Comparison of ENCODE assay signal across 24 cellular contexts in the genomic region with DNA sequence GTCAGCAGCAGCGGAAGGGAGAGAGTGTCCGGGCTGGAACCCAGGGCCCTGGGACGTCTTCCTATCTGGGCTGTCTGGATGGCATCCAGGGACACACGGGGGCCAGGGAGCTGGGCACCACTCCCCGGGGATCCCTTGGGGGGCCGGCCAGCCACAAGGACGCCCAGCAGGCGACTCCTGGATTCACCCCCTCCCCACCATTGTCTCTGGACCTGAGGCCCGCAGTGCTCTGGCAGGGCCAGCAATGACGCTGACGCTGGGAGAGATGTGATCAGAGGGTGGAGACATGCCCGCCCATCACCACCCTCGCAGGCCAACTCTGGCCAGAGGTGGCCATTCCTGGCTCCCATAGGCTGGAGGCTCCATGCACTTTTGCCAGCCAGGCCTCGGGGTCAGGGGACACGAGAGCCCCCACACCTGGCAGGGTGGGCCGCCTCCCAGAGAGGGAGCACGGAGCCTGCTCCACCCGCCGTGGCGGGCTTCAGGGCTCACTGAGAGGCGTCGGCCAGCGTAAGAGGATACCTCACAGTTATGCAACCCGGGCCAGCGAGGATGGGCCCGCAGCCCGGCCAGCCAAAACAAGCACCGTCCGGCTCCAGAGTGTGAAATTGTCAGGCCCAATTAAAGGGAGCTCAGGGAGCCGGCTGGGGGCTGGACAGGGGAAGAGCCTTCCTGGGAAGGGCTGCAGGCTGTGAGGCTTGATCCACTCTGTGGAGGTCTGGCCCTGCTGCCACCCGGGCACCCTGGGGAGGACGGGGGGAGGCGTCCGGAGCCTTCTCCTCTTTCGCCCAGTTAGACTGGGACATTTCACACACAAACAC. TPM values are rescaled to one million over a fixed set of nuclear protein-coding genes. Genes with fewer than 3 reads are reported as not detected.
DNase-seq lines count a peak whose midpoint lies in the region; ATAC-seq and TF ChIP-seq lines count a peak whose summit lies in the region.
"Had no signal": no experiment of that assay in that cellular context is flagged by ENCODE, and none has a peak within 500 bp of the region (broad histone marks: within the 10 kb centered on the region; RNA-seq: fewer than 3 reads in every experiment).

No MANE protein-coding gene starts in this region.

- no peak overlapping the region for H3K4me2 ChIP-seq in neuronal stem cell (ENCODE audit: insufficient read depth, low read length, poor library complexity, severe bottlenecking)

- H3K36me3 ChIP-seq in neuronal stem cell (replicated peaks in 1 of 2; ENCODE audit: control insufficient read depth in 2 of 2, insufficient read depth in 2 of 2, low read length in 2 of 2) (no peaks in the 10 kb centered on the region), suprapubic skin (no peaks in the 10 kb centered on the region)

- TF ChIP-seq CTCF in chondrocyte (IDR thresholded peaks at IDR 0.05) (no peak), suprapubic skin (IDR thresholded peaks at IDR 0.05) (no peak), MCF 10A (IDR thresholded peaks at IDR 0.05; ENCODE audit: unreplicated experiment) (no peak)

- no peaks in the 10 kb centered on the region for H3K4me1 ChIP-seq in neuronal stem cell (ENCODE audit: control insufficient read depth in 2 of 2, insufficient read depth in 1 of 2, low read depth in 1 of 2, low read length in 2 of 2)
- H3K4me1 ChIP-seq in suprapubic skin = no peaks in the 10 kb centered on the region

- H3K79me1 ChIP-seq in neuronal stem cell (ENCODE audit: low read depth, low read length) = peaks cover 2% of the 10 kb centered on the region

- no peak overlapping the region for H4K91ac ChIP-seq in neuronal stem cell (ENCODE audit: low read depth, low read length, poor library complexity)

- H3K27ac Mint-ChIP-seq in activated CD4-positive, alpha-beta T cell treated with anti-CD3 and anti-CD28 coated beads, Interleukin-2, amount 10 ng/mL, durations not matched to agents 7 days and 5 days = peak overlapping the region; percentile 50
- H3K27ac Mint-ChIP-seq in chondrocyte (ENCODE audit: unreplicated experiment) = no peak overlapping the region
- no peak overlapping the region for H3K27ac Mint-ChIP-seq in MCF 10A (ENCODE audit: low read depth, unreplicated experiment)
- H3K27ac Mint-ChIP-seq: activated CD4-positive, alpha-beta memory T cell treated with anti-CD3 and anti-CD28 coated beads, Interleukin-2, amount 10 ng/mL, durations not matched to agents 7 days and 5 days; activated naive CD4-positive, alpha-beta T cell treated with anti-CD3 and anti-CD28 coated beads, Interleukin-2, amount 50 U/mL, for 24 hours; T-helper 2 cell treated with Interferon-gamma antibody and Interleukin-4, amounts not matched to agents 5 μg/mL and 100 μg/mL, for 36 hours had no signal

- ATAC-seq in stimulated activated naive CD8-positive, alpha-beta T cell treated with anti-CD3 and anti-CD28 coated beads, Interleukin-15, Interleukin-2, amounts not matched to agents 100 U/mL and 50 U/mL, for 24 hours = no peak

- TF ChIP-seq POLR2A in suprapubic skin (IDR thresholded peaks at IDR 0.05) = no peak

- no peak overlapping the region for H3K9ac ChIP-seq in neuronal stem cell (ENCODE audit: low read depth, low read length, poor library complexity)

- no peak overlapping the region for H2AFZ ChIP-seq in neuronal stem cell (ENCODE audit: low read length)

- no TSS peak for BruUV-seq in MCF 10A (replicated peaks; lab: Mats Ljungman, UMichigan)

- peak overlapping the region; percentile 3 for H4K8ac ChIP-seq in neuronal stem cell (ENCODE audit: low read depth, low read length)

- peaks cover 0 to 2% of the 10 kb centered on the region in 2 donors for H3K9me3 ChIP-seq in neuronal stem cell (replicated peaks in 1 of 2; ENCODE audit: control insufficient read depth in 2 of 2, insufficient read depth in 1 of 2, low read depth in 1 of 2, low read length in 2 of 2)
- H3K9me3 ChIP-seq in suprapubic skin = no peaks in the 10 kb centered on the region

- peak overlapping the region; percentile 67 for H2BK15ac ChIP-seq in neuronal stem cell (ENCODE audit: low read length)

- peaks cover 28% of the 10 kb centered on the region for H3K4me1 Mint-ChIP-seq in activated CD4-positive, alpha-beta T cell treated with anti-CD3 and anti-CD28 coated beads, Interleukin-2, amount 10 ng/mL, durations not matched to agents 7 days and 5 days
- H3K4me1 Mint-ChIP-seq in chondrocyte (ENCODE audit: low read depth) (no peaks in the 10 kb centered on the region), MCF 10A (ENCODE audit: insufficient read depth, unreplicated experiment) (no peaks in the 10 kb centered on the region)

- peak overlapping the region; percentile 11 for H2BK5ac ChIP-seq in neuronal stem cell (ENCODE audit: low read length)

- no peak overlapping the region for H3K4ac ChIP-seq in neuronal stem cell (ENCODE audit: low read length)

- no peak for DNase-seq in activated CD4-positive, alpha-beta T cell treated with anti-CD3 and anti-CD28 coated beads, Interleukin-2, amount 10 ng/mL, durations not matched to agents 7 days and 5 days
- no peak for DNase-seq in activated CD4-positive, alpha-beta T cell treated with anti-CD3 and anti-CD28 coated beads, Interleukin-2, amount 50 U/mL, for 4 hours
- DNase-seq in chondrocyte (ENCODE audit: low spot score) (peak; percentile 90), neuronal stem cell (ENCODE audit: low spot score) (no peak), suprapubic skin (ENCODE audit: low spot score in 2 of 2) (peak; percentile 50 to 79), ureter (ENCODE audit: low spot score) (no peak), MCF 10A (ENCODE audit: unreplicated experiment) (no peak)
- no peak for DNase-seq in stimulated activated naive CD8-positive, alpha-beta T cell treated with anti-CD3 and anti-CD28 coated beads, Interleukin-15, Interleukin-2, amounts not matched to agents 100 U/mL and 50 U/mL, for 24 hours
- DNase-seq: activated CD4-positive, alpha-beta memory T cell treated with anti-CD3 and anti-CD28 coated beads, Interleukin-2, amount 10 ng/mL, durations not matched to agents 7 days and 5 days; AML-193; DND-41; glutamatergic neuron; HCEC 1CT; NCI-H1417; NCI-H524; stimulated activated CD4-positive, alpha-beta T cell treated with anti-CD3 and anti-CD28 coated beads, Interleukin-2, amount 100 ng/mL, for 24 hours; stimulated activated naive CD4-positive, alpha-beta T cell had no signal

- H3K4me3 Mint-ChIP-seq in activated CD4-positive, alpha-beta T cell treated with anti-CD3 and anti-CD28 coated beads, Interleukin-2, amount 10 ng/mL, durations not matched to agents 7 days and 5 days = no peak overlapping the region
- H3K4me3 Mint-ChIP-seq in chondrocyte (ENCODE audit: unreplicated experiment) (no peak overlapping the region), MCF 10A (ENCODE audit: unreplicated experiment) (no peak overlapping the region)
- H3K4me3 Mint-ChIP-seq: activated CD4-positive, alpha-beta memory T cell treated with anti-CD3 and anti-CD28 coated beads, Interleukin-2, amount 10 ng/mL, durations not matched to agents 7 days and 5 days; activated naive CD4-positive, alpha-beta T cell treated with anti-CD3 and anti-CD28 coated beads, Interleukin-2, amount 50 U/mL, for 24 hours; T-helper 2 cell treated with Interferon-gamma antibody and Interleukin-4, amounts not matched to agents 5 μg/mL and 100 μg/mL, for 36 hours had no signal

- H3K14ac ChIP-seq in neuronal stem cell (ENCODE audit: low read length) = peak overlapping the region; percentile 8

- WGBS in neuronal stem cell (ENCODE audit: extremely low coverage in 2 of 2, insufficient read length in 2 of 2, insufficient replicate concordance in 1 of 2), 2 donors = no CpG with 5 or more reads among the region's 35 CpGs
- 81% methylated on average over 11 of the region's 35 CpGs for WGBS in suprapubic skin

- H3K27ac ChIP-seq in neuronal stem cell (replicated peaks; ENCODE audit: low read length) (no peak overlapping the region), suprapubic skin (no peak overlapping the region)
- H3K27ac ChIP-seq: 22Rv1, SK-N-MC had no signal

- H3K36me3 Mint-ChIP-seq in activated CD4-positive, alpha-beta T cell treated with anti-CD3 and anti-CD28 coated beads, Interleukin-2, amount 10 ng/mL, durations not matched to agents 7 days and 5 days (ENCODE audit: low read depth) = no peaks in the 10 kb centered on the region
- no peaks in the 10 kb centered on the region for H3K36me3 Mint-ChIP-seq in chondrocyte (ENCODE audit: low read depth)
- no peaks in the 10 kb centered on the region for H3K36me3 Mint-ChIP-seq in MCF 10A (ENCODE audit: insufficient read depth, unreplicated experiment)
- H3K36me3 Mint-ChIP-seq: activated naive CD4-positive, alpha-beta T cell treated with anti-CD3 and anti-CD28 coated beads, Interleukin-2, amount 50 U/mL, for 24 hours had no signal

- H3K27me3 Mint-ChIP-seq in activated CD4-positive, alpha-beta T cell treated with anti-CD3 and anti-CD28 coated beads, Interleukin-2, amount 10 ng/mL, durations not matched to agents 7 days and 5 days = no peaks in the 10 kb centered on the region
- H3K27me3 Mint-ChIP-seq in chondrocyte (ENCODE audit: low read depth) (peaks cover 29% of the 10 kb centered on the region), MCF 10A (ENCODE audit: insufficient read depth, unreplicated experiment) (no peaks in the 10 kb centered on the region)
- H3K27me3 Mint-ChIP-seq: activated CD4-positive, alpha-beta memory T cell treated with anti-CD3 and anti-CD28 coated beads, Interleukin-2, amount 10 ng/mL, durations not matched to agents 7 days and 5 days; activated naive CD4-positive, alpha-beta T cell treated with anti-CD3 and anti-CD28 coated beads, Interleukin-2, amount 50 U/mL, for 24 hours had no signal

- H3K27me3 ChIP-seq in neuronal stem cell (ENCODE audit: control insufficient read depth in 3 of 3, insufficient read depth in 3 of 3, low read depth in 1 of 3, low read length in 3 of 3) (peaks cover 0 to 38% (median 0%) of the 10 kb centered on the region in 3 experiments), suprapubic skin (peaks cover 86% of the 10 kb centered on the region)

- CTCF ChIA-PET in activated CD4-positive, alpha-beta T cell treated with anti-CD3 and anti-CD28 coated beads, Interleukin-2, amount 10 ng/mL, durations not matched to agents 7 days and 5 days (lab: Charles Lee) = no interaction called here
- CTCF ChIA-PET in MCF 10A (lab: Yijun Ruan, JAX) = no interaction called here

- peak overlapping the region; percentile 58 for H2BK12ac ChIP-seq in neuronal stem cell (ENCODE audit: low read length)

- peak overlapping the region; percentile 55 for H3K23ac ChIP-seq in neuronal stem cell (ENCODE audit: low read depth, low read length, poor library complexity)

- TF ChIP-seq EP300 in suprapubic skin (IDR thresholded peaks at IDR 0.05) = no peak

- no peaks in the 10 kb centered on the region for H3K9me3 Mint-ChIP-seq in activated CD4-positive, alpha-beta T cell treated with anti-CD3 and anti-CD28 coated beads, Interleukin-2, amount 10 ng/mL, durations not matched to agents 7 days and 5 days
- no peaks in the 10 kb centered on the region for H3K9me3 Mint-ChIP-seq in chondrocyte (ENCODE audit: low read depth)
- no peaks in the 10 kb centered on the region for H3K9me3 Mint-ChIP-seq in MCF 10A (ENCODE audit: unreplicated experiment)
- H3K9me3 Mint-ChIP-seq: activated CD4-positive, alpha-beta memory T cell treated with anti-CD3 and anti-CD28 coated beads, Interleukin-2, amount 10 ng/mL, durations not matched to agents 7 days and 5 days; activated naive CD4-positive, alpha-beta T cell treated with anti-CD3 and anti-CD28 coated beads, Interleukin-2, amount 50 U/mL, for 24 hours; T-helper 2 cell treated with Interferon-gamma antibody and Interleukin-4, amounts not matched to agents 5 μg/mL and 100 μg/mL, for 36 hours had no signal

- H3K4me3 ChIP-seq in neuronal stem cell (ENCODE audit: low read length in 2 of 2) = no peak overlapping the region
- no peak overlapping the region for H3K4me3 ChIP-seq in suprapubic skin
- H3K4me3 ChIP-seq: SK-N-MC had no signal

- peak overlapping the region; percentile 90 for H2AK5ac ChIP-seq in neuronal stem cell (ENCODE audit: low read depth, low read length)

- H3K18ac ChIP-seq in neuronal stem cell (ENCODE audit: low read length) = peak overlapping the region; percentile 76

- intact Hi-C loops in MCF 10A (cut with micrococcal nuclease) = no loop called here

- POLR2A ChIA-PET in activated CD4-positive, alpha-beta T cell treated with anti-CD3 and anti-CD28 coated beads, Interleukin-2, amount 10 ng/mL, durations not matched to agents 7 days and 5 days (lab: Charles Lee) = no interaction called here
- POLR2A ChIA-PET in MCF 10A (lab: Yijun Ruan, JAX) = no interaction called here

- no peak overlapping the region for H2BK120ac ChIP-seq in neuronal stem cell (ENCODE audit: low read depth, low read length)

RNA-seq across cellular contexts. Expression of a gene that starts 10.3 kb away (rescaled TPM):
- total RNA-seq in activated CD4-positive, alpha-beta T cell treated with anti-CD3 and anti-CD28 coated beads, Interleukin-2, amount 10 ng/mL, durations not matched to agents 7 days and 5 days = not detected
- not detected in 3 replicates for total RNA-seq in chondrocyte
- polyA plus RNA-seq in neuronal stem cell (2013, experiment 1 of 2) = 0.29 TPM
- 0.29 TPM for polyA plus RNA-seq in neuronal stem cell (2013, experiment 2 of 2)
- total RNA-seq in suprapubic skin = not detected
- not detected for total RNA-seq in ureter
- total RNA-seq in MCF 10A (2022) = not detected in 2 replicates
- total RNA-seq: activated CD4-positive, alpha-beta memory T cell treated with anti-CD3 and anti-CD28 coated beads, Interleukin-2, amount 10 ng/mL, durations not matched to agents 7 days and 5 days; lower leg skin; occipital lobe; urinary bladder had no signal
- polyA plus RNA-seq: urinary bladder had no signal

RNA-seq across cellular contexts. Expression of a gene that starts 37.4 kb away (rescaled TPM):
- 1 to 10 TPM; 1.1 to 2.3 TPM for total RNA-seq in activated CD4-positive, alpha-beta T cell treated with anti-CD3 and anti-CD28 coated beads, Interleukin-2, amount 10 ng/mL, durations not matched to agents 7 days and 5 days
- total RNA-seq in chondrocyte (10.4 to 19.0 TPM (median 18.3 TPM) in 3 replicates), suprapubic skin (1 to 10 TPM in 1 of 4 donors, under 1 TPM in 3; 0.19 to 1.6 (median 0.36) TPM), ureter (15.9 TPM), MCF 10A (2022) (not detected in 2 replicates)
- polyA plus RNA-seq in neuronal stem cell (2013, experiment 1 of 2) = 7.9 TPM
- 7.6 TPM for polyA plus RNA-seq in neuronal stem cell (2013, experiment 2 of 2)

Comparison
In these comparisons a context has a peak if more than half of its experiments do, and no peak if none do; other contexts are left out.
1. DNase-seq: peak in chondrocyte (single experiment) and suprapubic skin (2 of 2); none in activated CD4-positive, alpha-beta T cell treated with anti-CD3 and anti-CD28 coated beads, Interleukin-2, amount 10 ng/mL, durations not matched to agents 7 days and 5 days (single experiment), activated CD4-positive, alpha-beta T cell treated with anti-CD3 and anti-CD28 coated beads, Interleukin-2, amount 50 U/mL, for 4 hours (0 of 2), neuronal stem cell (single experiment), ureter (single experiment), MCF 10A (single experiment) and stimulated activated naive CD8-positive, alpha-beta T cell treated with anti-CD3 and anti-CD28 coated beads, Interleukin-15, Interleukin-2, amounts not matched to agents 100 U/mL and 50 U/mL, for 24 hours (single experiment).